ENCODE assay signal across 11 cellular contexts in genomic region chr5:132810605-132811004, GRCh38. TPM values are rescaled to one million over a fixed set of nuclear protein-coding genes. Genes with fewer than 3 reads are reported as not detected.
"Had no signal": no experiment of that assay in that cellular context is flagged by ENCODE, and none has a peak within 500 bp of the region (broad histone marks: within the 10 kb centered on the region; RNA-seq: fewer than 3 reads in every experiment).

No MANE protein-coding gene starts in this region.

- H2AFZ ChIP-seq: GM23248, GM23338 had no signal

- H3K4me2 ChIP-seq: GM23338 had no signal

- H3K27ac Mint-ChIP-seq: GM23338, H9, HFFc6 had no signal

- ATAC-seq: GM23338, HCT116 had no signal

- H3K27ac ChIP-seq: GM23248 had no signal

- FAIRE-seq: H1, H54 had no signal

- H3K9ac ChIP-seq: GM23248 had no signal

- H3K4me3 ChIP-seq: GM23248, GM23338, HAP-1 had no signal

- H3K4me3 Mint-ChIP-seq: GM23338, H9, HFFc6 had no signal

- H3K9me3 ChIP-seq: HAP-1 had no signal

- H3K36me3 ChIP-seq: HAP-1 had no signal

- DNase-seq: GM23248, GOT3, H7, H9, HCEC 1CT, HFFc6 had no signal

- H3K9me3 Mint-ChIP-seq: HFFc6 had no signal

RNA-seq across cellular contexts. Expression of gene SOWAHA, which starts 2.5 kb away (rescaled TPM):
- total RNA-seq: GM23248, HFFc6 had no signal
- polyA plus RNA-seq: GM23248 had no signal

RNA-seq across cellular contexts. Expression of gene GDF9, which starts 55.7 kb away (rescaled TPM):
- total RNA-seq: H1 had no signal
- polyA plus RNA-seq: GM23248 had no signal
